Comparison of ENCODE assay signal across 10 cellular contexts in genomic region chr21:45607021-45607921, GRCh38. TPM values are rescaled to one million over a fixed set of nuclear protein-coding genes. Genes with fewer than 3 reads are reported as not detected.
DNase-seq lines count a peak whose midpoint lies in the region; ATAC-seq and TF ChIP-seq lines count a peak whose summit lies in the region.
"Had no signal": no experiment of that assay in that cellular context is flagged by ENCODE, and none has a peak within 500 bp of the region (broad histone marks: within the 10 kb centered on the region; RNA-seq: fewer than 3 reads in every experiment).

No MANE protein-coding gene starts in this region.

- no peak overlapping the region for H3K4me3 ChIP-seq in osteoblast (ENCODE audit: insufficient read depth, low read length)
- H3K4me3 ChIP-seq: dorsolateral prefrontal cortex had no signal

- H2AFZ ChIP-seq in osteoblast (ENCODE audit: low read length), result no peak overlapping the region

- peaks cover 17 to 26% (median 19%) of the 10 kb centered on the region in 3 donors for H3K4me1 Mint-ChIP-seq in T-cell

- H3K4me3 Mint-ChIP-seq in T-cell, result peak overlapping the region; percentile 39 to 53 (median 52)

- TF ChIP-seq CTCF in osteoblast (IDR thresholded peaks at IDR 0.05; ENCODE audit: extremely low read depth, low read depth, low read length), result no peak

- H3K27ac Mint-ChIP-seq in T-cell, result peak overlapping the region; percentile 85 to 90

- H3K27me3 ChIP-seq in osteoblast (ENCODE audit: insufficient read depth, low read length), result peaks cover 7% of the 10 kb centered on the region

- POLR2A ChIA-PET in T-cell (lab: Charles Lee), result no interaction called here

- H3K27me3 Mint-ChIP-seq in T-cell, result peaks cover 3 to 12% of the 10 kb centered on the region in 2 donors

- in situ Hi-C loops in Caki2 (cut with HindIII; ENCODE audit: low pct_unique_long_range_greater_than_20kb, low sequenced_read_pairs), result no loop called here

- H4K20me1 ChIP-seq in osteoblast (ENCODE audit: insufficient read depth, low read length), result no peaks in the 10 kb centered on the region

- H3K36me3 ChIP-seq in osteoblast (ENCODE audit: insufficient read depth, low read length), result no peaks in the 10 kb centered on the region

- no peak overlapping the region for H3K27ac ChIP-seq in osteoblast (ENCODE audit: low read depth, low read length)
- H3K27ac ChIP-seq: dorsolateral prefrontal cortex had no signal

- peaks cover 9% of the 10 kb centered on the region for H3K36me3 Mint-ChIP-seq in T-cell

- peaks cover 12 to 22% (median 14%) of the 10 kb centered on the region in 3 donors for H3K9me3 Mint-ChIP-seq in T-cell

- DNase-seq in Caki2 (ENCODE audit: low read depth) (peak; percentile 49), T-cell (peak in 31 of 34 experiments; percentile 26 to 61 (median 46)), osteoblast (ENCODE audit: insufficient read length, low spot score, missing footprints) (peak; percentile 65)
- DNase-seq in activated naive CD4-positive, alpha-beta T cell treated with anti-CD3 and anti-CD28 coated beads, Interleukin-2, amount 50 U/mL, for 16 hours, result peak; percentile 62
- DNase-seq: NCI-H1417 treated with DMSO at 0.1 percent for 48 hours had no signal

- CTCF ChIA-PET in T-cell (lab: Charles Lee), result interaction anchor here in 1 of 2 donors (0.7 kb wide), 2 partner anchors 10 to 23 kb away, joined by 3 to 5 read pairs; no protein-coding TSS in a partner anchor

- H3K4me2 ChIP-seq in osteoblast (ENCODE audit: insufficient read depth, low read length), result no peak overlapping the region

- peaks cover under 1% of the 10 kb centered on the region for H3K4me1 ChIP-seq in osteoblast (ENCODE audit: insufficient read depth, low read length)

- peak; percentile 88 to 99 (median 95) for ATAC-seq in T-cell (replicated peaks in 1 of 4)
- ATAC-seq in GM21423 (IDR thresholded peaks at IDR 0.05; ENCODE audit: unreplicated experiment), result no peak
- ATAC-seq in HG02885 (IDR thresholded peaks at IDR 0.05; ENCODE audit: poor library complexity, unreplicated experiment), result no peak
- no peak for ATAC-seq in GM18907 (IDR thresholded peaks at IDR 0.05; ENCODE audit: unreplicated experiment)
- ATAC-seq in HG03025 (IDR thresholded peaks at IDR 0.05; ENCODE audit: low FRiP score, unreplicated experiment), result no peak

- no peaks in the 10 kb centered on the region for H3K9me3 ChIP-seq in osteoblast (ENCODE audit: low read depth, low read length)

- H3K79me2 ChIP-seq in osteoblast (ENCODE audit: insufficient read depth, low read length), result no peaks in the 10 kb centered on the region

RNA-seq across cellular contexts. Expression of gene PCBP3, which starts 36.3 kb away (rescaled TPM):
- total RNA-seq in Caki2 (2014; rRNA removed; shearing (Covaris generic); ENCODE audit: low replicate concordance), result not detected in 2 replicates
- total RNA-seq in T-cell (1 to 10 TPM; 1.5 to 4.2 (median 2.8) TPM), osteoblast (1.1 and 1.2 TPM in 2 replicates)

Comparison
In these comparisons a context has a peak if more than half of its experiments do, and no peak if none do; other contexts are left out.
1. ATAC-seq: peak in T-cell (4 of 4); none in GM21423 (single experiment), HG02885 (single experiment), GM18907 (single experiment) and HG03025 (single experiment).
2. Peak in every context shown above with its lines, with median percentiles within 50 percentile points of each other: DNase-seq.